In genomic region chr6:35468181-35468979, GRCh38 we compare ENCODE assay signal across 8 cellular contexts. TPM values are rescaled to one million over a fixed set of nuclear protein-coding genes. Genes with fewer than 3 reads are reported as not detected.
DNase-seq lines count a peak whose midpoint lies in the region; ATAC-seq lines count a peak whose summit lies in the region.

RPL10A (plus strand) TSS chr6:35468401; CDS start chr6:35468435, 34 bp downstream.

- peak within 1 kb of the TSS; percentile 48 for H3K4ac ChIP-seq in mesendoderm (ENCODE audit: low read depth, low read length)

- H3K27me3 ChIP-seq in mesendoderm (ENCODE audit: insufficient read depth, low read length, poor library complexity): no peaks in the 10 kb centered on the region

- peaks cover 21% of the 10 kb centered on the region for H3K36me3 ChIP-seq in mesendoderm (ENCODE audit: control insufficient read depth, insufficient read depth, low read length)

- peak within 1 kb of the TSS; percentile 89 for H3K27ac ChIP-seq in mesendoderm (ENCODE audit: low read depth, low read length)

- no peak within 1 kb of the TSS for H4K5ac ChIP-seq in mesendoderm (ENCODE audit: low read length)

- no peaks in the 10 kb centered on the region for H3K9me3 Mint-ChIP-seq in effector memory CD8-positive, alpha-beta T cell

- H3K4me2 ChIP-seq in mesendoderm (ENCODE audit: low read length): peak within 1 kb of the TSS; percentile 71

- H4K8ac ChIP-seq in mesendoderm (ENCODE audit: low read depth, low read length): no peak within 1 kb of the TSS

- H3K36me3 Mint-ChIP-seq in effector memory CD8-positive, alpha-beta T cell (ENCODE audit: insufficient read depth): peaks cover 59% of the 10 kb centered on the region

- H2BK120ac ChIP-seq in mesendoderm (ENCODE audit: low read depth, low read length): no peak within 1 kb of the TSS

- H2BK5ac ChIP-seq in mesendoderm (ENCODE audit: low read length): peak within 1 kb of the TSS; percentile 8

- peaks cover 5% of the 10 kb centered on the region for H3K79me1 ChIP-seq in mesendoderm (ENCODE audit: low read length)

- ATAC-seq in GM19467 (IDR thresholded peaks at IDR 0.05; ENCODE audit: unreplicated experiment): peak; percentile 82
- peak; percentile 86 for ATAC-seq in effector memory CD8-positive, alpha-beta T cell (replicated peaks)

- H3K18ac ChIP-seq in mesendoderm (ENCODE audit: low read length): peak within 1 kb of the TSS; percentile 43

- peak within 1 kb of the TSS; percentile 92 for H3K23ac ChIP-seq in mesendoderm (ENCODE audit: low read length)

- H3K9ac ChIP-seq in mesendoderm (ENCODE audit: low read length): peak within 1 kb of the TSS; percentile 92

- H3K56ac ChIP-seq in mesendoderm (ENCODE audit: low read length): peak within 1 kb of the TSS; percentile 95

- H2AK5ac ChIP-seq in mesendoderm (ENCODE audit: low read length): peak within 1 kb of the TSS; percentile 12

- no peaks in the 10 kb centered on the region for H3K27me3 Mint-ChIP-seq in effector memory CD8-positive, alpha-beta T cell

- WGBS in mesendoderm (ENCODE audit: extremely low coverage, insufficient coverage, low lambda C conversion rate): no CpG with 5 or more reads among the region's 86 CpGs

- peaks cover 29% of the 10 kb centered on the region for H3K79me2 ChIP-seq in mesendoderm (ENCODE audit: control insufficient read depth, insufficient read depth, low read length)

- peaks cover 3% of the 10 kb centered on the region for H3K4me1 ChIP-seq in mesendoderm (ENCODE audit: control insufficient read depth, low read depth, low read length)

- H3K4me1 Mint-ChIP-seq in effector memory CD8-positive, alpha-beta T cell (ENCODE audit: low read depth in 2 of 2): peaks cover 31% of the 10 kb centered on the region in 2 donors

- H3K4me3 Mint-ChIP-seq in effector memory CD8-positive, alpha-beta T cell: peak within 1 kb of the TSS; percentile 97 to 98

- peak within 1 kb of the TSS; percentile 50 for H3K4me3 ChIP-seq in mesendoderm (ENCODE audit: low read length)

- no peak within 1 kb of the TSS for H2BK15ac ChIP-seq in mesendoderm (replicated peaks; ENCODE audit: low read depth)

- peak within 1 kb of the TSS; percentile 97 to 99 for H3K27ac Mint-ChIP-seq in effector memory CD8-positive, alpha-beta T cell

- DNase-seq in COLO668 (lab: John Stamatoyannopoulos, UW; ENCODE audit: unreplicated experiment) (peak; percentile 90), HT1080 (ENCODE audit: low read depth) (peak; percentile 92), NOMO-1 (lab: John Stamatoyannopoulos, UW; ENCODE audit: unreplicated experiment in 2 of 2) (peak; percentile 96 to 97), mesendoderm (peak; percentile 98)
- peak; percentile 89 to 94 for DNase-seq in activated CD8-positive, alpha-beta memory T cell treated with anti-CD3 and anti-CD28 coated beads for 4 hours (ENCODE audit: low read depth in 2 of 2)
- peak; percentile 93 for DNase-seq in effector memory CD8-positive, alpha-beta T cell
- DNase-seq in stimulated activated CD8-positive, alpha-beta memory T cell treated with anti-CD3 and anti-CD28 coated beads, Interleukin-15, amount 100 ng/mL, for 1 hour (ENCODE audit: low read depth): peak; percentile 90

RNA-seq across cellular contexts. Expression of gene RPL10A, which starts in this region (rescaled TPM):
- total RNA-seq in HT1080 (2014; rRNA removed; shearing (Covaris generic)): 2,516 and 3,111 TPM in 2 replicates
- polyA plus RNA-seq in HT1080 (2015; cell fraction: cytosol; rRNA removed): 2,319 and 2,338 TPM in 2 replicates
- 921 and 926 TPM in 2 replicates for polyA plus RNA-seq in HT1080 (2015; cell fraction: nucleus; rRNA removed)
- polyA plus RNA-seq in mesendoderm (2013, experiment 1 of 2): 2,328 TPM
- 2,329 TPM for polyA plus RNA-seq in mesendoderm (2013, experiment 2 of 2)

Comparison
In these comparisons a context has a peak if more than half of its experiments do, and no peak if none do; other contexts are left out.
1. Peak in every context shown above with its lines: DNase-seq, ATAC-seq, H3K4me3 ChIP-seq and H3K27ac ChIP-seq.